ENCODE assay signal across 14 cellular contexts in the genomic region with DNA sequence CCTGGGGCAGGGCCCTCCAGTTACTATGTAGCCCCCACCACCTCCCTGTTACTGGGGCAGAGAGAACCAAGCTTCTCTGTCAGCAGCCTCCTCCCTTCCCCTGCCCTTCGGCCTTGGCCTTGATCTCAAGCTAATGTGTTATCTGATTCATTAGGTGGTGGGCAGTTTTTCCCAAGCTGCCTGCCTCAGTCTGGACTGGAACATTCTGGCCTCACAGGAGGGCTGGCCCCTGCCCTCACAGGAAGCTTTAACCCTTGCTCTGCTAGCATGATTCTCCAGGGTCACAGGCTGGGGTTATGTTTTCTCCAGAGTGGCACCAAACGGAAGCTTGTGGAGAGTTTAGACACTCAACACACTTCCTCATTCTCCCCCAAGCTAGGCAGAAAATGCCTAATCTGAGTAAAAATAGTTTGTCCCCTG. TPM values are rescaled to one million over a fixed set of nuclear protein-coding genes. Genes with fewer than 3 reads are reported as not detected.
DNase-seq lines count a peak whose midpoint lies in the region; ATAC-seq and TF ChIP-seq lines count a peak whose summit lies in the region.
"Had no signal": no experiment of that assay in that cellular context is flagged by ENCODE, and none has a peak within 500 bp of the region (broad histone marks: within the 10 kb centered on the region; RNA-seq: fewer than 3 reads in every experiment).

No MANE protein-coding gene starts in this region.

- no peak overlapping the region for H3K4ac ChIP-seq in IMR-90 (ENCODE audit: low read depth, low read length)

- H2AK9ac ChIP-seq in IMR-90 (replicated peaks; ENCODE audit: low read depth, low read length, poor library complexity), result peak overlapping the region; percentile 55

- no peak overlapping the region for H2BK20ac ChIP-seq in IMR-90 (ENCODE audit: low read depth, low read length)

- dilution Hi-C loops in IMR-90 (cut with HindIII; ENCODE audit: low sequenced_read_pairs, unreplicated experiment), result no loop called here

- H3K4me3 ChIP-seq in BLaER1 treated with 17β-estradiol and CSF1 and Interleukin-3, amounts not matched to agents 10 nM and 100 nM, result peak overlapping the region in 9 of 10 experiments; percentile 4 to 56 (median 47); a peak in 16 of 20 replicates
- H3K4me3 ChIP-seq in IMR-90 (ENCODE audit: insufficient read depth, low read depth, low read length) (no peak overlapping the region), lung (no peak overlapping the region)
- H3K4me3 ChIP-seq: tibial artery had no signal

- H4K20me1 ChIP-seq in BLaER1 treated with 17β-estradiol and CSF1 and Interleukin-3, amounts not matched to agents 10 nM and 100 nM, result no peaks in the 10 kb centered on the region
- no peaks in the 10 kb centered on the region for H4K20me1 ChIP-seq in IMR-90 (ENCODE audit: insufficient read depth, low read length)

- no peak overlapping the region for H2AK5ac ChIP-seq in IMR-90 (ENCODE audit: low read depth, low read length)

- no peak overlapping the region for H3K4me3 Mint-ChIP-seq in activated T-cell treated with anti-CD3 and anti-CD28 coated beads, Interleukin-2, amount 50 U/mL, for 24 hours
- H3K4me3 Mint-ChIP-seq in mesothelial cell of epicardium, result no peak overlapping the region

- no peak for TF ChIP-seq RAD21 in IMR-90 (IDR thresholded peaks at IDR 0.05; ENCODE audit: low read length)

- H4K91ac ChIP-seq in IMR-90 (ENCODE audit: insufficient read depth, low read depth, low read length), result no peak overlapping the region

- no peak for DNase-seq in IMR-90
- DNase-seq in UCSD-AML1 (lab: John Stamatoyannopoulos, UW; ENCODE audit: unreplicated experiment), result peak; percentile 75
- no peak for DNase-seq in lung (ENCODE audit: low spot score)
- no peak for DNase-seq in activated T-cell treated with anti-CD3 and anti-CD28 coated beads, Interleukin-2, amount 50 U/mL, for 24 hours
- no peak for DNase-seq in NCI-H748 (lab: John Stamatoyannopoulos, UW; ENCODE audit: unreplicated experiment)
- no peak for DNase-seq in mesothelial cell of epicardium (ENCODE audit: low spot score in 2 of 2, unreplicated experiment in 2 of 2)
- no peak for DNase-seq in posterior cingulate gyrus
- DNase-seq: activated CD8-positive, alpha-beta memory T cell treated with anti-CD3 and anti-CD28 coated beads, Interleukin-2, amount 50 U/mL, for 4 hours; NCI-H345 had no signal

- in situ Hi-C loops in IMR-90 (cut with MboI; ENCODE audit: low sequenced_read_pairs), result no loop called here

- H3K9me3 Mint-ChIP-seq in activated T-cell treated with anti-CD3 and anti-CD28 coated beads, Interleukin-2, amount 50 U/mL, for 24 hours, result no peaks in the 10 kb centered on the region
- H3K9me3 Mint-ChIP-seq in mesothelial cell of epicardium, result no peaks in the 10 kb centered on the region

- no peak overlapping the region; the same call in 1 of the 2 replicates for H3K14ac ChIP-seq in IMR-90 (replicated peaks; ENCODE audit: low read depth, low read length)

- TF ChIP-seq POLR2A in IMR-90 (IDR thresholded peaks at IDR 0.05; ENCODE audit: low read depth, low read length), result no peak

- H3K9ac ChIP-seq in BLaER1 treated with 17β-estradiol and CSF1 and Interleukin-3, amounts not matched to agents 10 nM and 100 nM, result peak overlapping the region; percentile 70 to 82 (median 76)
- no peak overlapping the region for H3K9ac ChIP-seq in IMR-90 (ENCODE audit: low read depth, low read length)
- H3K9ac ChIP-seq: KMS-11 had no signal

- POLR2A ChIA-PET in IMR-90 (lab: Charles Lee; ENCODE audit: unreplicated experiment), result no interaction called here

- peak overlapping the region; percentile 92 to 99 (median 97) for H3K4me2 ChIP-seq in BLaER1 treated with 17β-estradiol and CSF1 and Interleukin-3, amounts not matched to agents 10 nM and 100 nM
- H3K4me2 ChIP-seq in IMR-90 (ENCODE audit: low read depth, low read length), result no peak overlapping the region
- H3K4me2 ChIP-seq: KMS-11 had no signal

- peaks cover 24% of the 10 kb centered on the region for H3K27me3 Mint-ChIP-seq in activated T-cell treated with anti-CD3 and anti-CD28 coated beads, Interleukin-2, amount 50 U/mL, for 24 hours
- H3K27me3 Mint-ChIP-seq in mesothelial cell of epicardium (ENCODE audit: low read depth), result peaks cover 28% of the 10 kb centered on the region

- no peak overlapping the region for H2BK15ac ChIP-seq in IMR-90 (ENCODE audit: low read depth, low read length)

- BruUV-seq in IMR-90 (replicated peaks; lab: Mats Ljungman, UMichigan), result no TSS peak

- no peak overlapping the region for H2BK120ac ChIP-seq in IMR-90 (ENCODE audit: low read depth, low read length)

- no peaks in the 10 kb centered on the region for H3K36me3 ChIP-seq in BLaER1 treated with 17β-estradiol and CSF1 and Interleukin-3, amounts not matched to agents 10 nM and 100 nM
- no peaks in the 10 kb centered on the region for H3K36me3 ChIP-seq in IMR-90 (ENCODE audit: control insufficient read depth, insufficient read depth, low read length)
- H3K36me3 ChIP-seq in lung (ENCODE audit: control insufficient read depth in 2 of 2, insufficient read depth in 2 of 2, low read length in 2 of 2), result no peaks in the 10 kb centered on the region
- H3K36me3 ChIP-seq: tibial artery had no signal

- H3K9me3 ChIP-seq in BLaER1 treated with 17β-estradiol and CSF1 and Interleukin-3, amounts not matched to agents 10 nM and 100 nM (replicated peaks in 1 of 11), result peaks cover 0 to 11% (median 0%) of the 10 kb centered on the region in 11 experiments; a peak in 9 of 22 replicates
- H3K9me3 ChIP-seq in IMR-90 (ENCODE audit: control insufficient read depth, insufficient read depth, low read length) (no peaks in the 10 kb centered on the region), lung (ENCODE audit: control insufficient read depth in 2 of 2, insufficient read depth in 1 of 2, low read length in 1 of 2) (no peaks in the 10 kb centered on the region)
- H3K9me3 ChIP-seq: tibial artery had no signal

- H3K23ac ChIP-seq in IMR-90 (ENCODE audit: low read depth, low read length), result no peak overlapping the region

- H3K79me1 ChIP-seq in IMR-90 (ENCODE audit: low read depth in 1 of 2, low read length in 2 of 2), result no peaks in the 10 kb centered on the region

- peaks cover 2% of the 10 kb centered on the region for H3K4me1 Mint-ChIP-seq in activated T-cell treated with anti-CD3 and anti-CD28 coated beads, Interleukin-2, amount 50 U/mL, for 24 hours (ENCODE audit: low read depth)
- H3K4me1 Mint-ChIP-seq in mesothelial cell of epicardium, result no peaks in the 10 kb centered on the region

- no peak overlapping the region for H3K27ac Mint-ChIP-seq in activated T-cell treated with anti-CD3 and anti-CD28 coated beads, Interleukin-2, amount 50 U/mL, for 24 hours
- H3K27ac Mint-ChIP-seq in mesothelial cell of epicardium, result no peak overlapping the region

- no CpG with 5 or more reads among the region's 2 CpGs for WGBS in IMR-90 (ENCODE audit: extremely low coverage in 2 of 2, insufficient read length in 1 of 2), 2 experiments
- WGBS in lung, 2 donors, result 11 to 29% methylated on average over 2 of the region's 2 CpGs

- intact Hi-C loops in IMR-90 (cut with micrococcal nuclease), result no loop called here
- intact Hi-C loops in posterior cingulate gyrus (cut with DNase I), result no loop called here

- peak overlapping the region; percentile 81 to 92 (median 88) for H3K27ac ChIP-seq in BLaER1 treated with 17β-estradiol and CSF1 and Interleukin-3, amounts not matched to agents 10 nM and 100 nM
- H3K27ac ChIP-seq in IMR-90 (ENCODE audit: insufficient read depth, low read length) (no peak overlapping the region), lung (ENCODE audit: low read depth in 1 of 2, low read length in 1 of 2) (peak overlapping the region in 1 of 2 donors; percentile 37)
- H3K27ac ChIP-seq: KMS-11, tibial artery had no signal

- TF ChIP-seq CTCF in IMR-90 (conservative IDR thresholded peaks at IDR 0.05; ENCODE audit: low read depth, low read length) (no peak), lung (IDR thresholded peaks at IDR 0.05; ENCODE audit: control extremely low read depth, extremely low read depth) (no peak), mesothelial cell of epicardium (IDR thresholded peaks at IDR 0.05; ENCODE audit: unreplicated experiment) (no peak)

- no peak overlapping the region for H3K18ac ChIP-seq in IMR-90 (ENCODE audit: low read depth, low read length)

- H3K36me3 Mint-ChIP-seq in activated T-cell treated with anti-CD3 and anti-CD28 coated beads, Interleukin-2, amount 50 U/mL, for 24 hours (ENCODE audit: low read depth), result no peaks in the 10 kb centered on the region
- H3K36me3 Mint-ChIP-seq in mesothelial cell of epicardium, result no peaks in the 10 kb centered on the region

- H3K27me3 ChIP-seq in BLaER1 treated with 17β-estradiol and CSF1 and Interleukin-3, amounts not matched to agents 10 nM and 100 nM, result no peaks in the 10 kb centered on the region
- H3K27me3 ChIP-seq in IMR-90 (ENCODE audit: control insufficient read depth, insufficient read depth, low read length) (no peaks in the 10 kb centered on the region), lung (ENCODE audit: control insufficient read depth, insufficient read depth) (no peaks in the 10 kb centered on the region)
- H3K27me3 ChIP-seq: tibial artery had no signal

- no peak overlapping the region for H4K8ac ChIP-seq in IMR-90 (ENCODE audit: low read depth in 2 of 2, low read length in 2 of 2)

- H3K9me1 ChIP-seq in IMR-90 (ENCODE audit: insufficient read depth, low read length), result peaks cover 5% of the 10 kb centered on the region; the same call in 1 of the 2 replicates

- peak overlapping the region; percentile 3 for H2AFZ ChIP-seq in IMR-90 (replicated peaks; ENCODE audit: low read length, poor library complexity)

- CTCF ChIA-PET in IMR-90 (lab: Yijun Ruan, JAX), result no interaction called here

- H3K4me1 ChIP-seq in BLaER1 treated with 17β-estradiol and CSF1 and Interleukin-3, amounts not matched to agents 10 nM and 100 nM, result peaks cover 60 to 71% (median 69%) of the 10 kb centered on the region in 10 experiments
- H3K4me1 ChIP-seq in IMR-90 (ENCODE audit: control insufficient read depth, insufficient read depth, low read length) (peaks cover 8% of the 10 kb centered on the region), lung (ENCODE audit: control insufficient read depth in 2 of 2, insufficient read depth in 2 of 2, low read length in 2 of 2) (peaks cover 0 to 8% of the 10 kb centered on the region in 2 donors)
- H3K4me1 ChIP-seq: tibial artery had no signal

- no peak overlapping the region for H3K56ac ChIP-seq in IMR-90 (ENCODE audit: extremely low read depth, insufficient read depth, low read length)

- no peak overlapping the region for H2BK5ac ChIP-seq in IMR-90 (ENCODE audit: low read depth, low read length, poor library complexity, severe bottlenecking)

- H4K5ac ChIP-seq in IMR-90 (ENCODE audit: low read depth, low read length), result no peak overlapping the region

- ATAC-seq in IMR-90 (ENCODE audit: low read depth) (no peak), lung (ENCODE audit: insufficient read depth, low FRiP score) (peak; percentile 41)

RNA-seq across cellular contexts. Expression of a gene that starts 37.2 kb away (rescaled TPM):
- total RNA-seq in IMR-90 (2012; rRNA removed) (1.9 and 2.0 TPM in 2 replicates), lung (10 to 100 TPM in 1 of 2 donors, 1 to 10 TPM in 1; 9.8 to 29.9 TPM), mesothelial cell of epicardium (28.4 to 30.9 TPM (median 29.5 TPM) in 3 replicates)
- polyA plus RNA-seq in IMR-90 (2012; rRNA removed) (6.2 and 6.6 TPM in 2 replicates), lung (1 to 10 TPM; 8.7 to 8.9 TPM)
- 3.6 and 12.7 TPM in 2 replicates for polyA plus RNA-seq in IMR-90 (2012; cell fraction: cytosol; rRNA removed)
- polyA plus RNA-seq in IMR-90 (2012; cell fraction: nucleus; rRNA removed; ENCODE audit: low replicate concordance), result 19.1 and 30.0 TPM in 2 replicates

RNA-seq across cellular contexts. Expression of a gene that starts 50.2 kb away (rescaled TPM):
- total RNA-seq in IMR-90 (2012; rRNA removed), result 0.28 and 0.36 TPM in 2 replicates
- polyA plus RNA-seq in IMR-90 (2012; rRNA removed), result 0.14 and 0.17 TPM in 2 replicates
- polyA plus RNA-seq in IMR-90 (2012; cell fraction: cytosol; rRNA removed), result 0.05 and 0.08 TPM in 2 replicates
- 0.16 and 0.32 TPM in 2 replicates for polyA plus RNA-seq in IMR-90 (2012; cell fraction: nucleus; rRNA removed; ENCODE audit: low replicate concordance)
- total RNA-seq in lung, result under 1 TPM in 1 of 2 donors, not detected in 1; 0.28 TPM
- polyA plus RNA-seq in lung, result under 1 TPM; 0.14 to 0.21 TPM
- not detected in 3 replicates for total RNA-seq in mesothelial cell of epicardium
- total RNA-seq: epithelial cell of proximal tubule, osteocyte had no signal

Comparison
In these comparisons a context has a peak if more than half of its experiments do, and no peak if none do; other contexts are left out.
1. H3K4me3 ChIP-seq: peak in BLaER1 treated with 17β-estradiol and CSF1 and Interleukin-3, amounts not matched to agents 10 nM and 100 nM (9 of 10); none in IMR-90 (single experiment) and lung (single experiment).